Comparison of ENCODE assay signal across 8 cellular contexts in genomic region chr3:32460031-32460749, GRCh38. TPM values are rescaled to one million over a fixed set of nuclear protein-coding genes. Genes with fewer than 3 reads are reported as not detected.
DNase-seq lines count a peak whose midpoint lies in the region; ATAC-seq and TF ChIP-seq lines count a peak whose summit lies in the region.

No MANE protein-coding gene starts in this region.

- H4K8ac ChIP-seq in trophoblast cell (ENCODE audit: low read depth, low read length): no peak overlapping the region

- peak overlapping the region; percentile 15 for H3K4me3 ChIP-seq in SJCRH30
- H3K4me3 ChIP-seq in trophoblast cell (ENCODE audit: low read depth, low read length): no peak overlapping the region

- no peak overlapping the region for H3K23ac ChIP-seq in trophoblast cell (ENCODE audit: low read length)

- ATAC-seq in HG03354 (IDR thresholded peaks at IDR 0.05; ENCODE audit: poor library complexity, severe bottlenecking, unreplicated experiment) (peak; percentile 94), SK-N-SH treated with all-trans-retinoic acid at 6 μM for 48 hours (no peak)

- H3K4me1 ChIP-seq in SJCRH30: peaks cover 15% of the 10 kb centered on the region; the same call in 1 of the 2 replicates
- H3K4me1 ChIP-seq in trophoblast cell (ENCODE audit: control insufficient read depth in 1 of 2, insufficient read depth in 2 of 2, low read length in 2 of 2): peaks cover 4 to 12% of the 10 kb centered on the region in 2 experiments

- H4K12ac ChIP-seq in trophoblast cell (ENCODE audit: low read depth, low read length): no peak overlapping the region

- H3K27ac ChIP-seq in SJCRH30: peak overlapping the region; percentile 50; the same call in 1 of the 2 replicates
- no peak overlapping the region for H3K27ac ChIP-seq in trophoblast cell (ENCODE audit: low read depth, low read length)

- H3K9ac ChIP-seq in trophoblast cell (ENCODE audit: low read length): no peak overlapping the region

- no peak overlapping the region for H2BK12ac ChIP-seq in trophoblast cell (ENCODE audit: low read length)

- no peak overlapping the region for H3K18ac ChIP-seq in trophoblast cell (ENCODE audit: low read length)

- H3K4me2 ChIP-seq in trophoblast cell (ENCODE audit: low read length): no peak overlapping the region

- H3K79me1 ChIP-seq in trophoblast cell (ENCODE audit: low read length): no peaks in the 10 kb centered on the region

- H3K27me3 ChIP-seq in SJCRH30 (no peaks in the 10 kb centered on the region), trophoblast cell (ENCODE audit: insufficient read depth, low read length) (no peaks in the 10 kb centered on the region)

- no peaks in the 10 kb centered on the region for H3K79me2 ChIP-seq in trophoblast cell (ENCODE audit: control insufficient read depth, insufficient read depth, low read length, poor library complexity)

- no peak overlapping the region for H2AFZ ChIP-seq in trophoblast cell (ENCODE audit: insufficient read depth, low read length, poor library complexity)

- H3K36me3 ChIP-seq in SJCRH30 (no peaks in the 10 kb centered on the region), trophoblast cell (ENCODE audit: control insufficient read depth in 1 of 2, insufficient read depth in 2 of 2, low read length in 2 of 2) (no peaks in the 10 kb centered on the region)

- H2AK5ac ChIP-seq in trophoblast cell (ENCODE audit: low read length): no peak overlapping the region

- peak in 2 of 3 donors; percentile 39 to 65 for DNase-seq in stimulated activated CD4-positive, alpha-beta T cell treated with anti-CD3 and anti-CD28 coated beads, Interleukin-12 subunit alpha, Interleukin-12 subunit beta, amount 100 ng/mL, for 48 hours (ENCODE audit: low read depth in 2 of 3, low spot score in 1 of 3)
- DNase-seq in stimulated activated CD4-positive, alpha-beta T cell treated with anti-CD3 and anti-CD28 coated beads, Interleukin-12 subunit alpha, Interleukin-12 subunit beta, amount 100 ng/mL, for 4 hours: no peak
- peak; percentile 71 to 73 for DNase-seq in SJCRH30
- DNase-seq in astrocyte of the hippocampus (ENCODE audit: low read depth, low spot score): peak; percentile 23
- no peak for DNase-seq in trophoblast cell
- DNase-seq in OCI-M1 (lab: John Stamatoyannopoulos, UW): no peak

- H4K91ac ChIP-seq in trophoblast cell (ENCODE audit: low read depth, low read length): peak overlapping the region; percentile 11

- H2BK5ac ChIP-seq in trophoblast cell (ENCODE audit: low read depth, low read length, poor library complexity): no peak overlapping the region

- H3K14ac ChIP-seq in trophoblast cell (ENCODE audit: low read length): no peak overlapping the region

- WGBS in trophoblast cell (ENCODE audit: extremely low coverage, insufficient coverage, insufficient read length): no CpG with 5 or more reads among the region's 15 CpGs

- H3K9me3 ChIP-seq in SJCRH30 (replicated peaks) (no peaks in the 10 kb centered on the region), trophoblast cell (ENCODE audit: insufficient read depth, low read depth, low read length) (no peaks in the 10 kb centered on the region)

- no peak overlapping the region for H2BK120ac ChIP-seq in trophoblast cell (ENCODE audit: insufficient read depth, low read length, poor library complexity)

- no peak overlapping the region for H3K4ac ChIP-seq in trophoblast cell (ENCODE audit: low read depth, low read length)

TF ChIP-seq in SK-N-SH treated with all-trans-retinoic acid at 6 μM for 48 hours, 23 proteins besides CTCF, POLR2A, EP300 and RAD21:
- TF ChIP-seq ZNF70 (CRISPR knock-in tag; IDR thresholded peaks at IDR 0.05) (no peak), TCF4 (CRISPR knock-in tag; IDR thresholded peaks at IDR 0.05; ENCODE audit: borderline replicate concordance) (no peak), PPARA (CRISPR knock-in tag; IDR thresholded peaks at IDR 0.05; ENCODE audit: borderline replicate concordance) (no peak), CREB5 (CRISPR knock-in tag; IDR thresholded peaks at IDR 0.05; ENCODE audit: low read depth) (no peak), CSDC2 (CRISPR knock-in tag; IDR thresholded peaks at IDR 0.05) (no peak), ZFP30 (CRISPR knock-in tag; IDR thresholded peaks at IDR 0.05) (no peak), OSR1 (CRISPR knock-in tag; IDR thresholded peaks at IDR 0.05) (no peak), CSRNP3 (CRISPR knock-in tag; IDR thresholded peaks at IDR 0.05) (no peak), ISL1 (CRISPR knock-in tag; IDR thresholded peaks at IDR 0.05) (no peak)
- TF ChIP-seq, protein P1, sequence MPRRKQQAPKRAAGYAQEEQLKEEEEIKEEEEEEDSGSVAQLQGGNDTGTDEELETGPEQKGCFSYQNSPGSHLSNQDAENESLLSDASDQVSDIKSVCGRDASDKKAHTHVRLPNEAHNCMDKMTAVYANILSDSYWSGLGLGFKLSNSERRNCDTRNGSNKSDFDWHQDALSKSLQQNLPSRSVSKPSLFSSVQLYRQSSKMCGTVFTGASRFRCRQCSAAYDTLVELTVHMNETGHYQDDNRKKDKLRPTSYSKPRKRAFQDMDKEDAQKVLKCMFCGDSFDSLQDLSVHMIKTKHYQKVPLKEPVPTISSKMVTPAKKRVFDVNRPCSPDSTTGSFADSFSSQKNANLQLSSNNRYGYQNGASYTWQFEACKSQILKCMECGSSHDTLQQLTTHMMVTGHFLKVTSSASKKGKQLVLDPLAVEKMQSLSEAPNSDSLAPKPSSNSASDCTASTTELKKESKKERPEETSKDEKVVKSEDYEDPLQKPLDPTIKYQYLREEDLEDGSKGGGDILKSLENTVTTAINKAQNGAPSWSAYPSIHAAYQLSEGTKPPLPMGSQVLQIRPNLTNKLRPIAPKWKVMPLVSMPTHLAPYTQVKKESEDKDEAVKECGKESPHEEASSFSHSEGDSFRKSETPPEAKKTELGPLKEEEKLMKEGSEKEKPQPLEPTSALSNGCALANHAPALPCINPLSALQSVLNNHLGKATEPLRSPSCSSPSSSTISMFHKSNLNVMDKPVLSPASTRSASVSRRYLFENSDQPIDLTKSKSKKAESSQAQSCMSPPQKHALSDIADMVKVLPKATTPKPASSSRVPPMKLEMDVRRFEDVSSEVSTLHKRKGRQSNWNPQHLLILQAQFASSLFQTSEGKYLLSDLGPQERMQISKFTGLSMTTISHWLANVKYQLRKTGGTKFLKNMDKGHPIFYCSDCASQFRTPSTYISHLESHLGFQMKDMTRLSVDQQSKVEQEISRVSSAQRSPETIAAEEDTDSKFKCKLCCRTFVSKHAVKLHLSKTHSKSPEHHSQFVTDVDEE (CRISPR knock-in tag; IDR thresholded peaks at IDR 0.05): no peak
- TF ChIP-seq, protein P2, sequence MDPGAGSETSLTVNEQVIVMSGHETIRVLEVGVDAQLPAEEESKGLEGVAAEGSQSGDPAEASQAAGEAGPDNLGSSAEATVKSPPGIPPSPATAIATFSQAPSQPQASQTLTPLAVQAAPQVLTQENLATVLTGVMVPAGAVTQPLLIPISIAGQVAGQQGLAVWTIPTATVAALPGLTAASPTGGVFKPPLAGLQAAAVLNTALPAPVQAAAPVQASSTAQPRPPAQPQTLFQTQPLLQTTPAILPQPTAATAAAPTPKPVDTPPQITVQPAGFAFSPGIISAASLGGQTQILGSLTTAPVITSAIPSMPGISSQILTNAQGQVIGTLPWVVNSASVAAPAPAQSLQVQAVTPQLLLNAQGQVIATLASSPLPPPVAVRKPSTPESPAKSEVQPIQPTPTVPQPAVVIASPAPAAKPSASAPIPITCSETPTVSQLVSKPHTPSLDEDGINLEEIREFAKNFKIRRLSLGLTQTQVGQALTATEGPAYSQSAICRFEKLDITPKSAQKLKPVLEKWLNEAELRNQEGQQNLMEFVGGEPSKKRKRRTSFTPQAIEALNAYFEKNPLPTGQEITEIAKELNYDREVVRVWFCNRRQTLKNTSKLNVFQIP (CRISPR knock-in tag; IDR thresholded peaks at IDR 0.05; ENCODE audit: borderline replicate concordance, low read depth): no peak
TF ChIP-seq in SK-N-SH treated with all-trans-retinoic acid at 6 μM for 48 hours: peak in this region for 0.

RNA-seq across cellular contexts. Expression of gene CMTM6, which starts 42.5 kb away (rescaled TPM):
- total RNA-seq in SJCRH30 (2014; rRNA removed; shearing (Covaris generic)): 34.9 and 36.8 TPM in 2 replicates
- polyA plus RNA-seq in trophoblast cell (2013): 43.3 and 44.3 TPM in 2 replicates

Comparison
In these comparisons a context has a peak if more than half of its experiments do, and no peak if none do; other contexts are left out.
1. DNase-seq: peak in stimulated activated CD4-positive, alpha-beta T cell treated with anti-CD3 and anti-CD28 coated beads, Interleukin-12 subunit alpha, Interleukin-12 subunit beta, amount 100 ng/mL, for 48 hours (2 of 3), SJCRH30 (2 of 2) and astrocyte of the hippocampus (single experiment); none in stimulated activated CD4-positive, alpha-beta T cell treated with anti-CD3 and anti-CD28 coated beads, Interleukin-12 subunit alpha, Interleukin-12 subunit beta, amount 100 ng/mL, for 4 hours (single experiment), trophoblast cell (0 of 2) and OCI-M1 (single experiment).